14 cellular contexts compared by ENCODE assay signal in genomic region chrX:72001471-72001870, GRCh38.
"Had no signal": no experiment of that assay in that cellular context is flagged by ENCODE, and none has a peak within 500 bp of the region (broad histone marks: within the 10 kb centered on the region; RNA-seq: fewer than 3 reads in every experiment).

No MANE protein-coding gene starts in this region.

- ATAC-seq: effector memory CD8-positive, alpha-beta T cell; gastrocnemius medialis; heart left ventricle; left lobe of liver; sciatic nerve had no signal

- H3K4me3 Mint-ChIP-seq: activated CD4-positive, alpha-beta T cell treated with anti-CD3 and anti-CD28 coated beads, Interleukin-2, amount 10 ng/mL, durations not matched to agents 24 days and 14 days; effector memory CD8-positive, alpha-beta T cell; stimulated activated naive CD8-positive, alpha-beta T cell treated with anti-CD3 and anti-CD28 coated beads, Interleukin-15, Interleukin-2, amounts not matched to agents 100 ng/mL and 50 ng/mL, for 24 hours had no signal

- H3K4me3 ChIP-seq: breast epithelium, gastrocnemius medialis, heart left ventricle had no signal

- H3K9me3 ChIP-seq: breast epithelium, gastrocnemius medialis, heart left ventricle had no signal

- H3K27ac Mint-ChIP-seq: activated CD4-positive, alpha-beta T cell treated with anti-CD3 and anti-CD28 coated beads, Interleukin-2, amount 10 ng/mL, durations not matched to agents 24 days and 14 days; stimulated activated naive CD8-positive, alpha-beta T cell treated with anti-CD3 and anti-CD28 coated beads, Interleukin-15, Interleukin-2, amounts not matched to agents 100 ng/mL and 50 ng/mL, for 24 hours had no signal

- H3K27ac ChIP-seq: breast epithelium, gastrocnemius medialis, heart left ventricle had no signal

- H3K4me1 Mint-ChIP-seq: activated CD4-positive, alpha-beta T cell treated with anti-CD3 and anti-CD28 coated beads, Interleukin-2, amount 10 ng/mL, durations not matched to agents 24 days and 14 days had no signal

- H3K27me3 ChIP-seq: gastrocnemius medialis had no signal

- H3K36me3 ChIP-seq: breast epithelium, gastrocnemius medialis, heart left ventricle had no signal

- DNase-seq: activated CD4-positive, alpha-beta T cell treated with anti-CD3 and anti-CD28 coated beads, Interleukin-2, amount 10 ng/mL, durations not matched to agents 24 days and 14 days; activated CD4-positive, CD25-positive, alpha-beta regulatory T cell; activated naive CD4-positive, alpha-beta T cell treated with Interleukin-2 at 50 U/mL for 16 hours; anterior cingulate cortex; cerebellar nuclear complex; dermis blood vessel endothelial cell; effector memory CD8-positive, alpha-beta T cell; gastrocnemius medialis; heart left ventricle; T-helper 2 cell had no signal

- H3K9me3 Mint-ChIP-seq: activated CD4-positive, alpha-beta T cell treated with anti-CD3 and anti-CD28 coated beads, Interleukin-2, amount 10 ng/mL, durations not matched to agents 24 days and 14 days; effector memory CD8-positive, alpha-beta T cell; stimulated activated naive CD8-positive, alpha-beta T cell treated with anti-CD3 and anti-CD28 coated beads, Interleukin-15, Interleukin-2, amounts not matched to agents 100 ng/mL and 50 ng/mL, for 24 hours had no signal

- H3K4me1 ChIP-seq: breast epithelium, gastrocnemius medialis had no signal
